In genomic region chr17:30173649-30174048, GRCh38 we compare ENCODE assay signal across 11 cellular contexts. TPM values are rescaled to one million over a fixed set of nuclear protein-coding genes. Genes with fewer than 3 reads are reported as not detected.
A peak's percentile ranks its signal among the peaks of the same experiment; 100 is the strongest.
DNase-seq lines count a peak whose midpoint lies in the region; ATAC-seq and TF ChIP-seq lines count a peak whose summit lies in the region.
"Had no signal": no experiment of that assay in that cellular context is flagged by ENCODE, and none has a peak within 500 bp of the region (broad histone marks: within the 10 kb centered on the region; RNA-seq: fewer than 3 reads in every experiment).

No MANE protein-coding gene starts in this region.

- H3K4me1 Mint-ChIP-seq in MCF 10A (ENCODE audit: insufficient read depth, unreplicated experiment) (peaks cover 5% of the 10 kb centered on the region), progenitor cell of endocrine pancreas (ENCODE audit: low read depth) (no peaks in the 10 kb centered on the region)
- H3K4me1 Mint-ChIP-seq in stimulated activated naive B cell treated with anti-CD40 and anti-IgM and Interleukin-4, amounts not matched to agents 10 μg/mL and 1 μg/mL and 100 μg/mL, for 72 hours: peaks cover 4 to 8% of the 10 kb centered on the region in 2 donors

- no peak overlapping the region for H3K27ac ChIP-seq in breast epithelium

- no peak for TF ChIP-seq POLR2A in breast epithelium (IDR thresholded peaks at IDR 0.05)

- H3K9me3 ChIP-seq in breast epithelium: no peaks in the 10 kb centered on the region

- H3K27me3 Mint-ChIP-seq in MCF 10A (ENCODE audit: insufficient read depth, unreplicated experiment) (no peaks in the 10 kb centered on the region), progenitor cell of endocrine pancreas (no peaks in the 10 kb centered on the region)
- no peaks in the 10 kb centered on the region for H3K27me3 Mint-ChIP-seq in stimulated activated naive B cell treated with anti-CD40 and anti-IgM and Interleukin-4, amounts not matched to agents 10 μg/mL and 1 μg/mL and 100 μg/mL, for 72 hours
- H3K27me3 Mint-ChIP-seq: B cell had no signal

- no peaks in the 10 kb centered on the region for H3K9me3 Mint-ChIP-seq in MCF 10A (ENCODE audit: unreplicated experiment)
- no peaks in the 10 kb centered on the region for H3K9me3 Mint-ChIP-seq in stimulated activated naive B cell treated with anti-CD40 and anti-IgM and Interleukin-4, amounts not matched to agents 10 μg/mL and 1 μg/mL and 100 μg/mL, for 72 hours
- H3K9me3 Mint-ChIP-seq in progenitor cell of endocrine pancreas (ENCODE audit: low read depth): no peaks in the 10 kb centered on the region

- peak overlapping the region; percentile 16 for H3K27ac Mint-ChIP-seq in MCF 10A (ENCODE audit: low read depth, unreplicated experiment)
- H3K27ac Mint-ChIP-seq in stimulated activated naive B cell treated with anti-CD40 and anti-IgM and Interleukin-4, amounts not matched to agents 10 μg/mL and 1 μg/mL and 100 μg/mL, for 72 hours: no peak overlapping the region
- no peak overlapping the region for H3K27ac Mint-ChIP-seq in progenitor cell of endocrine pancreas
- H3K27ac Mint-ChIP-seq: B cell had no signal

- H3K36me3 Mint-ChIP-seq in MCF 10A (ENCODE audit: insufficient read depth, unreplicated experiment) (peaks cover 69% of the 10 kb centered on the region), progenitor cell of endocrine pancreas (ENCODE audit: insufficient read depth) (peaks cover 5% of the 10 kb centered on the region)
- H3K36me3 Mint-ChIP-seq in stimulated activated naive B cell treated with anti-CD40 and anti-IgM and Interleukin-4, amounts not matched to agents 10 μg/mL and 1 μg/mL and 100 μg/mL, for 72 hours: peaks cover 25 to 50% of the 10 kb centered on the region in 2 donors

- POLR2A ChIA-PET in MCF 10A (lab: Yijun Ruan, JAX): no interaction called here

- H3K36me3 ChIP-seq in breast epithelium: no peaks in the 10 kb centered on the region

- TF ChIP-seq CTCF in MCF 10A (IDR thresholded peaks at IDR 0.05; ENCODE audit: unreplicated experiment): no peak
- no peak for TF ChIP-seq CTCF in breast epithelium (IDR thresholded peaks at IDR 0.05)
- no peak for TF ChIP-seq CTCF in progenitor cell of endocrine pancreas (IDR thresholded peaks at IDR 0.05; ENCODE audit: unreplicated experiment)

- no peak for DNase-seq in MCF 10A (ENCODE audit: unreplicated experiment)
- DNase-seq in breast epithelium (ENCODE audit: low spot score in 2 of 2): no peak
- DNase-seq in stimulated activated naive B cell treated with anti-CD40 and anti-IgM and Interleukin-4, amounts not matched to agents 10 μg/mL and 1 μg/mL and 100 μg/mL, for 72 hours: no peak
- DNase-seq in progenitor cell of endocrine pancreas (ENCODE audit: low spot score, unreplicated experiment): no peak
- DNase-seq in NCI-H2196 treated with DMSO at 0.1 percent for 48 hours (lab: John Stamatoyannopoulos, UW; ENCODE audit: unreplicated experiment): no peak
- DNase-seq in COLO829 (ENCODE audit: low spot score): no peak
- DNase-seq: activated gamma-delta T cell treated with Interleukin-2 at 50 U/mL for 16 hours, NCI-H2227 treated with DMSO at 0.1 percent for 48 hours had no signal

- H3K27me3 ChIP-seq in breast epithelium: no peaks in the 10 kb centered on the region

- no TSS peak for BruUV-seq in MCF 10A (replicated peaks; lab: Mats Ljungman, UMichigan)

- intact Hi-C loops in MCF 10A (cut with micrococcal nuclease) (no loop called here), breast epithelium (cut with DNase I; ENCODE audit: low total_unique reads) (no loop called here)

- H3K4me3 Mint-ChIP-seq in MCF 10A (ENCODE audit: unreplicated experiment) (no peak overlapping the region), progenitor cell of endocrine pancreas (ENCODE audit: low read depth) (no peak overlapping the region)
- no peak overlapping the region for H3K4me3 Mint-ChIP-seq in stimulated activated naive B cell treated with anti-CD40 and anti-IgM and Interleukin-4, amounts not matched to agents 10 μg/mL and 1 μg/mL and 100 μg/mL, for 72 hours
- H3K4me3 Mint-ChIP-seq: B cell had no signal

- no peak overlapping the region for H3K4me3 ChIP-seq in breast epithelium

- peak; percentile 91 for ATAC-seq in GM21619 (IDR thresholded peaks at IDR 0.05; ENCODE audit: unreplicated experiment)
- peak; percentile 76 for ATAC-seq in HG03457 (IDR thresholded peaks at IDR 0.05; ENCODE audit: unreplicated experiment)
- ATAC-seq in stimulated activated naive B cell treated with anti-CD40 and anti-IgM and Interleukin-4, amounts not matched to agents 10 μg/mL and 1 μg/mL and 100 μg/mL, for 72 hours (replicated peaks): peak; percentile 69 to 78

- no peaks in the 10 kb centered on the region for H3K4me1 ChIP-seq in breast epithelium

- CTCF ChIA-PET in MCF 10A (lab: Yijun Ruan, JAX): no interaction called here

RNA-seq across cellular contexts. Expression of gene NSRP1, which starts 57.0 kb away (rescaled TPM):
- total RNA-seq in MCF 10A (2022) (40.8 and 57.3 TPM in 2 replicates), breast epithelium (10 to 100 TPM; 26.6 to 37.0 (median 29.4) TPM), progenitor cell of endocrine pancreas (25.3 and 29.0 TPM in 2 replicates)
